In genomic region chr11:24386551-24387404, GRCh38 we compare ENCODE assay signal across 9 cellular contexts.
DNase-seq lines count a peak whose midpoint lies in the region; ATAC-seq and TF ChIP-seq lines count a peak whose summit lies in the region.
"Had no signal": no experiment of that assay in that cellular context is flagged by ENCODE, and none has a peak within 500 bp of the region (broad histone marks: within the 10 kb centered on the region; RNA-seq: fewer than 3 reads in every experiment).

No MANE protein-coding gene starts in this region.

- no peaks in the 10 kb centered on the region for H3K79me2 ChIP-seq in SU-DHL-6 (ENCODE audit: insufficient read depth, low read length)

- peak; percentile 50 for TF ChIP-seq CTCF in BE2C (IDR thresholded peaks at IDR 0.05; ENCODE audit: low read depth, low read length)
- peak; percentile 53 for TF ChIP-seq CTCF in SU-DHL-6 (IDR thresholded peaks at IDR 0.05; ENCODE audit: insufficient read depth, low read length, poor library complexity, severe bottlenecking)

- H3K9ac ChIP-seq in SU-DHL-6 (ENCODE audit: low read length): no peak overlapping the region

- H3K36me3 ChIP-seq in BE2C (no peaks in the 10 kb centered on the region), SU-DHL-6 (ENCODE audit: low read length) (no peaks in the 10 kb centered on the region)
- H3K36me3 ChIP-seq: neutrophil had no signal

- H3K4me1 ChIP-seq in BE2C: no peaks in the 10 kb centered on the region

- H3K9me3 ChIP-seq in BE2C: no peaks in the 10 kb centered on the region
- no peaks in the 10 kb centered on the region for H3K9me3 ChIP-seq in SU-DHL-6 (ENCODE audit: insufficient read depth, low read length)
- H3K9me3 ChIP-seq: neutrophil had no signal

- H4K20me1 ChIP-seq in SU-DHL-6 (ENCODE audit: low read depth, low read length): no peaks in the 10 kb centered on the region

- H3K4me3 ChIP-seq in BE2C (ENCODE audit: low read depth, low read length): no peak overlapping the region
- no peak overlapping the region for H3K4me3 ChIP-seq in SU-DHL-6 (ENCODE audit: insufficient read depth, low read length, poor library complexity, severe bottlenecking)

- H3F3A ChIP-seq in SU-DHL-6 (ENCODE audit: insufficient read depth): no peaks in the 10 kb centered on the region

- no peak overlapping the region for H3K4me2 ChIP-seq in SU-DHL-6 (ENCODE audit: low read depth, low read length, poor library complexity, severe bottlenecking)

- H2AFZ ChIP-seq in SU-DHL-6 (ENCODE audit: low read depth, low read length, severe bottlenecking): no peak overlapping the region

- H3K9me2 ChIP-seq in SU-DHL-6 (replicated peaks; ENCODE audit: insufficient read depth, low read length): no peaks in the 10 kb centered on the region

- H3K27ac ChIP-seq in SU-DHL-6 (ENCODE audit: low read depth, low read length): no peak overlapping the region
- H3K27ac ChIP-seq: neutrophil had no signal

- ATAC-seq in GM18870 (IDR thresholded peaks at IDR 0.05; ENCODE audit: unreplicated experiment) (no peak), HG02852 (IDR thresholded peaks at IDR 0.05; ENCODE audit: unreplicated experiment) (no peak), esophagus mucosa (no peak), HG03175 (IDR thresholded peaks at IDR 0.05; ENCODE audit: unreplicated experiment) (no peak)

- no peak for DNase-seq in BE2C
- peak; percentile 3 for DNase-seq in HuH-7 (ENCODE audit: low spot score)
- peak; percentile 43 for DNase-seq in iPS-NIHi11 (ENCODE audit: low spot score)

- H3K27me3 ChIP-seq in BE2C (no peaks in the 10 kb centered on the region), SU-DHL-6 (ENCODE audit: low read length) (no peaks in the 10 kb centered on the region)
- H3K27me3 ChIP-seq: neutrophil had no signal
